ENCODE assay signal across 8 cellular contexts in the genomic region with DNA sequence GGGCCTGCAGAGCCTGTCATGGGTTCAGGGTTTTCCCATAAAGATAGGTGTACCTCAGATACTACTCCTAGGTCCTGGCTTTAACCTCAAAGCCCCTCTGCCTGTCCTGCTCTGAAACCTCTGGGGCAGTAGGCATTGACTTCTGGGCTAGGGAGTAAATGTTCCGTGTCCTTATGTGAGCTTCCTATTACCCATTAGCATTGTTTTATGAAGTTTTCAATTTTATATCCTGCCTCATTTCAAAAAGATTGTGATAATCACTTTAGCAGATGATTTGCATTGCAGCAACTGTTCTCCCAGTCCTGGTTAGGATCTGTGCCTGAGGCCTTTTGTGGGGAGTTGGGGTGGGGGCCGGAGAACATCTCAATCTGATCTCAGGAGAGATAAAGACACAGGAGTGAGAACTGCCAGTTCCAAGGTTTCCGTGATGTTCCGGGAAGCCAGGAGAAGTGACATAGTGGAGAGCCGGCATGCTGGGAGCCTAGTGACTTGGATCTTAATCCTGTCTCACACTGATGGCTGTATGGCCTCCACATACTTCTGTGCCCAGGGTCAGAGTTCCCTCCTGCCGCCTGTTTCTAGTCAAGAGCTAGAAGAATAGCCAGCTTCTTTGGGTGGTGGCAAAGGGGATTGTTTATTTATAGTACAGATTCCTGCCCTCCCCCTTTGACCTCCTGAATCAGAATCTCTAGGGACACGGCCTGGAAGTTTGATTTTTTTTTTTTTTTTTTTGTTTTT. TPM values are rescaled to one million over a fixed set of nuclear protein-coding genes. Genes with fewer than 3 reads are reported as not detected.
DNase-seq lines count a peak whose midpoint lies in the region; ATAC-seq and TF ChIP-seq lines count a peak whose summit lies in the region.
"Had no signal": no experiment of that assay in that cellular context is flagged by ENCODE, and none has a peak within 500 bp of the region (broad histone marks: within the 10 kb centered on the region; RNA-seq: fewer than 3 reads in every experiment).

No MANE protein-coding gene starts in this region.

- H3K27me3 ChIP-seq in esophagus squamous epithelium, result no peaks in the 10 kb centered on the region
- no peaks in the 10 kb centered on the region for H3K27me3 ChIP-seq in mucosa of rectum (ENCODE audit: control insufficient read depth in 2 of 2, insufficient read depth in 2 of 2, low read length in 2 of 2)
- no peaks in the 10 kb centered on the region for H3K27me3 ChIP-seq in vagina
- H3K27me3 ChIP-seq in Karpas-422 (ENCODE audit: low read length), result no peaks in the 10 kb centered on the region
- H3K27me3 ChIP-seq: pancreas had no signal

- no peak for ATAC-seq in HG02981 (IDR thresholded peaks at IDR 0.05; ENCODE audit: unreplicated experiment)
- ATAC-seq: pancreas had no signal

- TF ChIP-seq CTCF in esophagus squamous epithelium (IDR thresholded peaks at IDR 0.05), result no peak
- no peak for TF ChIP-seq CTCF in vagina (IDR thresholded peaks at IDR 0.05)

- H3K36me3 ChIP-seq in esophagus squamous epithelium (peaks cover 6 to 14% (median 7%) of the 10 kb centered on the region in 3 donors), mucosa of rectum (ENCODE audit: control insufficient read depth in 2 of 2, insufficient read depth in 2 of 2, low read length in 2 of 2) (peaks cover 18% of the 10 kb centered on the region in 2 donors), vagina (peaks cover 0 to 15% of the 10 kb centered on the region in 2 donors), Karpas-422 (ENCODE audit: insufficient read depth, low read length) (no peaks in the 10 kb centered on the region)

- peak overlapping the region; percentile 35 to 69 for H3K9ac ChIP-seq in mucosa of rectum (ENCODE audit: low read depth in 1 of 2, low read length in 2 of 2)
- no peak overlapping the region for H3K9ac ChIP-seq in Karpas-422 (ENCODE audit: low read length)

- DNase-seq in NCI-H69 (lab: John Stamatoyannopoulos, UW) (peak; percentile 47), esophagus squamous epithelium (lab: John Stamatoyannopoulos, UW) (no peak), vagina (ENCODE audit: extremely low spot score in 2 of 2) (no peak), NK-92 (lab: John Stamatoyannopoulos, UW; ENCODE audit: unreplicated experiment) (no peak), Karpas-422 (no peak)

- H3K9me3 ChIP-seq in esophagus squamous epithelium, result no peaks in the 10 kb centered on the region
- no peaks in the 10 kb centered on the region for H3K9me3 ChIP-seq in mucosa of rectum (ENCODE audit: control insufficient read depth in 2 of 2, low read length in 2 of 2)
- no peaks in the 10 kb centered on the region for H3K9me3 ChIP-seq in vagina
- H3K9me3 ChIP-seq in Karpas-422 (ENCODE audit: low read length), result no peaks in the 10 kb centered on the region
- H3K9me3 ChIP-seq: pancreas had no signal

- no peaks in the 10 kb centered on the region for H3K9me2 ChIP-seq in Karpas-422 (replicated peaks; ENCODE audit: insufficient read depth, low read length)

- peak overlapping the region in 1 of 4 donors; percentile 19 for H3K4me3 ChIP-seq in esophagus squamous epithelium
- peak overlapping the region; percentile 37 to 46 for H3K4me3 ChIP-seq in mucosa of rectum (ENCODE audit: low read length in 2 of 2)
- peak overlapping the region in 1 of 2 donors; percentile 6 for H3K4me3 ChIP-seq in vagina
- H3K4me3 ChIP-seq in Karpas-422 (ENCODE audit: low read length), result no peak overlapping the region
- H3K4me3 ChIP-seq: pancreas had no signal

- intact Hi-C loops in esophagus squamous epithelium (cut with DNase I) (no loop called here), vagina (cut with DNase I) (loop anchor here (10.0 kb wide), 1 partner anchor 352 kb away; no protein-coding TSS in a partner anchor)

- H4K20me1 ChIP-seq in Karpas-422 (ENCODE audit: insufficient read depth, low read depth, low read length), result no peaks in the 10 kb centered on the region

- no peak overlapping the region for H2AFZ ChIP-seq in Karpas-422 (ENCODE audit: low read length)

- peaks cover 0 to 86% (median 25%) of the 10 kb centered on the region in 3 donors for H3K4me1 ChIP-seq in esophagus squamous epithelium
- H3K4me1 ChIP-seq in mucosa of rectum (ENCODE audit: control insufficient read depth in 2 of 2, insufficient read depth in 2 of 2, low read length in 2 of 2), result peaks cover 39 to 52% of the 10 kb centered on the region in 2 donors
- H3K4me1 ChIP-seq in vagina, result peaks cover 73% of the 10 kb centered on the region
- peaks cover 21% of the 10 kb centered on the region for H3K4me1 ChIP-seq in Karpas-422 (ENCODE audit: low read length)

- no peaks in the 10 kb centered on the region for H3K79me2 ChIP-seq in Karpas-422 (ENCODE audit: low read length)

- no peak for TF ChIP-seq POLR2A in esophagus squamous epithelium (IDR thresholded peaks at IDR 0.05)
- no peak for TF ChIP-seq POLR2A in vagina (IDR thresholded peaks at IDR 0.05)

- 66 to 84% methylated on average over 6 to 7 of the region's 7 CpGs for WGBS in esophagus squamous epithelium, 2 donors

- H3K27ac ChIP-seq in esophagus squamous epithelium, result peak overlapping the region; percentile 25 to 87 (median 78)
- peak overlapping the region; percentile 84 to 96 for H3K27ac ChIP-seq in mucosa of rectum (ENCODE audit: low read depth in 2 of 2, low read length in 2 of 2)
- peak overlapping the region; percentile 65 for H3K27ac ChIP-seq in vagina
- H3K27ac ChIP-seq in Karpas-422 (ENCODE audit: low read length), result no peak overlapping the region

- H3K4me2 ChIP-seq in Karpas-422 (ENCODE audit: low read depth, low read length, poor library complexity, severe bottlenecking), result no peak overlapping the region

RNA-seq across cellular contexts. Expression of a gene that starts 10.6 kb away (rescaled TPM):
- total RNA-seq in esophagus squamous epithelium, result 100 to 1,000 TPM in 2 of 4 donors, 10 to 100 TPM in 2; 44.3 to 680 (median 138) TPM
- total RNA-seq in vagina, result 498 TPM
- total RNA-seq in Karpas-422 (2014; rRNA removed; shearing (Covaris generic); ENCODE audit: low replicate concordance), result 10.1 and 11.5 TPM in 2 replicates
